9 cellular contexts compared by ENCODE assay signal in the genomic region with DNA sequence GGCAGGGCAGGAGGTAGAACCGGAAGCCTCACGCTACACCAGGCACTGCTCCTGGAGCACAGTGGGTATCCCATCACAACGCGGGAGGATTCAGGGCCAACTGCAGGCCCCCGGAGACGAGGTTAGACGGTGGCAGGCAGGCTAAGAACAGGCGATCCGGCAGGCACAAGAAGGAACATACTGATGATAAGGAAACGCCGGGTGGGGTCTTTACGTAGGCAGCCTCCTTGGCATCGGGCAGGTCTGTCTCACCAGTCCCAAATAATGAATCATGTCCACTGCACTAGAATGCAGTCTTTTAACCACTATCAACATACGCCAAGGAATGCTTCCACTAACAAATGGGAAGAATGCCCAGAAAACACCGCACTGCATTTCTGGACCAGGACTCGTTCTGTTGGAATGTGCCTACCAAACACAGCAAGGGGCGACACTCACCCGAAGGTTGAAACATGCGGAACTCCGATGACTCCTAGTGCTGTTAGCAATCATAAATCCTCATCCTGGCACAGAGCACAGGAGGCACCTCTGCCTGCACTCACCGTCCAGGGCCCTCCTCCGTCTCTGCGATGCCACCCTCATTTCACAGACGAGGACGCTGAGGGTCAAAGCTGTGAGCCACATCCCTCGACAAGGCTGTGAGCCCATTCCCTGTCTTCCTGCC. TPM values are rescaled to one million over a fixed set of nuclear protein-coding genes. Genes with fewer than 3 reads are reported as not detected.
A peak's percentile ranks its signal among the peaks of the same experiment; 100 is the strongest.
DNase-seq lines count a peak whose midpoint lies in the region; ATAC-seq and TF ChIP-seq lines count a peak whose summit lies in the region.
"Had no signal": no experiment of that assay in that cellular context is flagged by ENCODE, and none has a peak within 500 bp of the region (broad histone marks: within the 10 kb centered on the region; RNA-seq: fewer than 3 reads in every experiment).

No MANE protein-coding gene starts in this region.

- POLR2A ChIA-PET in AG04450 (lab: Yijun Ruan, JAX), result interaction anchor here (0.6 to 1.3 kb wide), 3 partner anchors 8 to 45 kb away, joined by 4 to 7 read pairs (median 6); no protein-coding TSS in a partner anchor
- POLR2A ChIA-PET in Panc1 (lab: Charles Lee), result no interaction called here

- H3K27ac Mint-ChIP-seq in neural crest cell (ENCODE audit: unreplicated experiment), result peak overlapping the region; percentile 39

- CTCF ChIA-PET in AG04450 (lab: Charles Lee), result interaction anchor here (1.0 kb wide), 1 partner anchor 161 kb away, joined by 4 read pairs; no protein-coding TSS in a partner anchor
- CTCF ChIA-PET in Panc1 (lab: Charles Lee), result no interaction called here

- 45 to 58% methylated on average over 5 to 20 of the region's 26 CpGs for WGBS in esophagus squamous epithelium, 2 donors

- peaks cover 4% of the 10 kb centered on the region; the same call in 1 of the 2 replicates for H3K9me3 ChIP-seq in AG04450 (ENCODE audit: control insufficient read depth, insufficient read depth, low read length)
- H3K9me3 ChIP-seq in Panc1 (ENCODE audit: control insufficient read depth, insufficient read depth, low read depth, low read length), result no peaks in the 10 kb centered on the region
- no peaks in the 10 kb centered on the region for H3K9me3 ChIP-seq in esophagus squamous epithelium

- no peaks in the 10 kb centered on the region for H3K27me3 Mint-ChIP-seq in neural crest cell (ENCODE audit: low read depth)

- H3K27ac ChIP-seq in AG04450 (ENCODE audit: low read depth, low read length), result peak overlapping the region; percentile 99
- H3K27ac ChIP-seq in Panc1 (ENCODE audit: low read length), result peak overlapping the region; percentile 72
- peak overlapping the region; percentile 40 to 80 (median 71) for H3K27ac ChIP-seq in esophagus squamous epithelium

- peaks cover 17% of the 10 kb centered on the region for H3K4me1 ChIP-seq in Panc1 (ENCODE audit: control insufficient read depth, insufficient read depth, low read length)
- H3K4me1 ChIP-seq in esophagus squamous epithelium, result peaks cover 10 to 43% (median 24%) of the 10 kb centered on the region in 3 donors

- TF ChIP-seq POLR2A in esophagus squamous epithelium (IDR thresholded peaks at IDR 0.05), result no peak

- peak; percentile 27; the same call in 1 of the 2 replicates for TF ChIP-seq CTCF in AG04450 (IDR thresholded peaks at IDR 0.05; ENCODE audit: low read depth, low read length)
- TF ChIP-seq CTCF in Panc1 (IDR thresholded peaks at IDR 0.05), result no peak
- no peak for TF ChIP-seq CTCF in esophagus squamous epithelium (IDR thresholded peaks at IDR 0.05)
- no peak for TF ChIP-seq CTCF in neural crest cell (conservative IDR thresholded peaks at IDR 0.05)

- H3K4me3 ChIP-seq in AG04450 (ENCODE audit: low read depth, low read length) (peak overlapping the region; percentile 36), Panc1 (ENCODE audit: low read depth in 2 of 2, low read length in 2 of 2) (no peak overlapping the region; a peak in 1 of 4 replicates), esophagus squamous epithelium (peak overlapping the region in 1 of 4 donors; percentile 26)

- H3K27me3 ChIP-seq in AG04450 (ENCODE audit: control insufficient read depth, insufficient read depth, low read length) (no peaks in the 10 kb centered on the region), Panc1 (ENCODE audit: control insufficient read depth, insufficient read depth, low read length) (no peaks in the 10 kb centered on the region), esophagus squamous epithelium (no peaks in the 10 kb centered on the region)

- ATAC-seq in Panc1, result peak; percentile 90
- no peak for ATAC-seq in GM21786 (IDR thresholded peaks at IDR 0.05; ENCODE audit: unreplicated experiment)

- no TSS peak for BruUV-seq in Panc1 (replicated peaks; lab: Mats Ljungman, UMichigan)

- peaks cover 52% of the 10 kb centered on the region for H3K4me1 Mint-ChIP-seq in neural crest cell

- peak; percentile 99 for DNase-seq in AG04450 (ENCODE audit: low read depth, low spot score)
- DNase-seq in Panc1 (ENCODE audit: low read depth, low spot score), result peak; percentile 74
- no peak for DNase-seq in esophagus squamous epithelium (lab: John Stamatoyannopoulos, UW)
- DNase-seq in neural crest cell (ENCODE audit: low read depth, low spot score), result no peak
- no peak for DNase-seq in RPMI8226
- DNase-seq in amygdala (lab: John Stamatoyannopoulos, UW), result no peak
- DNase-seq in NCI-H446 (lab: John Stamatoyannopoulos, UW), result no peak
- DNase-seq: cerebellar nuclear complex had no signal

- no peaks in the 10 kb centered on the region for H3K36me3 ChIP-seq in Panc1 (ENCODE audit: control insufficient read depth, insufficient read depth, low read length)
- peaks cover 0 to 39% (median 0%) of the 10 kb centered on the region in 3 donors for H3K36me3 ChIP-seq in esophagus squamous epithelium

- H3K4me3 Mint-ChIP-seq in neural crest cell, result no peak overlapping the region

- intact Hi-C loops in Panc1 (cut with micrococcal nuclease; ENCODE audit: unreplicated experiment), result no loop called here
- intact Hi-C loops in esophagus squamous epithelium (cut with DNase I), result no loop called here

- in situ Hi-C loops in Panc1 (cut with HindIII; ENCODE audit: low pct_unique_long_range_greater_than_20kb, low sequenced_read_pairs), result no loop called here

- peaks cover 23% of the 10 kb centered on the region for H3K36me3 Mint-ChIP-seq in neural crest cell (ENCODE audit: low read depth)

- no peaks in the 10 kb centered on the region for H3K9me3 Mint-ChIP-seq in neural crest cell

RNA-seq across cellular contexts. Expression of gene ZNF516, which starts 35.2 kb away (rescaled TPM):
- polyA plus RNA-seq in AG04450 (2011; rRNA removed), result 15.0 and 15.5 TPM in 2 replicates
- 46.5 and 50.4 TPM in 2 replicates for polyA minus RNA-seq in AG04450 (2011; rRNA and poly(A)+ RNA removed)
- 28.6 TPM for total RNA-seq in Panc1 (2021; ENCODE audit: unreplicated experiment)
- polyA plus RNA-seq in Panc1 (2012; ENCODE audit: insufficient read length), result 11.7 TPM
- 10 to 100 TPM; 18.0 to 23.9 (median 19.2) TPM for total RNA-seq in esophagus squamous epithelium
- 90.7 and 91.2 TPM in 2 replicates for total RNA-seq in neural crest cell

Comparison
In these comparisons a context has a peak if more than half of its experiments do, and no peak if none do; other contexts are left out.
1. DNase-seq: peak in AG04450 (single experiment) and Panc1 (single experiment); none in esophagus squamous epithelium (single experiment), neural crest cell (single experiment), RPMI8226 (single experiment), amygdala (0 of 56) and NCI-H446 (0 of 2).
2. Peak in every context shown above with its lines, with median percentiles within 50 percentile points of each other: H3K27ac ChIP-seq.